ENCODE assay signal across 8 cellular contexts in the genomic region with DNA sequence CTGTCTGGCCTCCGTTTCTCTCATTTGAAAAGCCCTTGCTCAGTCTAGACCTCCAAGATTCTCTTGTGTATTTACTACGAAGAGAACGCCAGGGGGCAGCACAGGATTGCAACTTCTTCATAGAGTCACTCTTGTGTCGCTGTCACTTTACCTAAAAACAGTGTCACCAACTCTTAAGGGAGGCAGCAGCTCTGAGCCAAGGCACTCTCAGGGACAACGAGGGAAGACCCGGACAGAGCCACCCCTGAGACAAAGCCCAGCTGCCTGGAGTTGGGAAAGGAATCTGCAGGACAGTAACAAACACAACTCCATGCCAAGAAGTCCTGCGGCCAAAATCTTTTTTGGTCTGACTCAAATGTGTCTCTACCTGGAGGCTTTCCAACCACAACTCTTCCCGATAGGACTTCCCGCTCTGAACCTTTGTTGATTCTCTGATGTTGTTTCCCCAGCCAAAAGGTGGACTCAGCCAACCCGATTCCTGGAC. TPM values are rescaled to one million over a fixed set of nuclear protein-coding genes. Genes with fewer than 3 reads are reported as not detected.
DNase-seq lines count a peak whose midpoint lies in the region; ATAC-seq and TF ChIP-seq lines count a peak whose summit lies in the region.

No MANE protein-coding gene starts in this region.

- TF ChIP-seq POLR2A in gastroesophageal sphincter (IDR thresholded peaks at IDR 0.05) = no peak
- TF ChIP-seq POLR2A in thyroid gland (IDR thresholded peaks at IDR 0.05) = no peak

- no peak overlapping the region for H3K4me3 Mint-ChIP-seq in osteocyte (ENCODE audit: unreplicated experiment)

- no peak overlapping the region for H3K27ac Mint-ChIP-seq in osteocyte (ENCODE audit: unreplicated experiment)

- H3K36me3 Mint-ChIP-seq in osteocyte (ENCODE audit: unreplicated experiment) = peaks cover 1% of the 10 kb centered on the region

- H3K27me3 ChIP-seq in MG63 (no peaks in the 10 kb centered on the region), gastroesophageal sphincter (no peaks in the 10 kb centered on the region), thyroid gland (no peaks in the 10 kb centered on the region)

- H3K4me3 ChIP-seq in MG63 (no peak overlapping the region), gastroesophageal sphincter (peak overlapping the region in 1 of 2 donors; percentile 29), thyroid gland (replicated peaks in 1 of 3) (no peak overlapping the region)

- TF ChIP-seq CTCF in gastroesophageal sphincter (IDR thresholded peaks at IDR 0.05) (peak; percentile 77 to 91 (median 86)), osteocyte (IDR thresholded peaks at IDR 0.05) (peak; percentile 88), thyroid gland (IDR thresholded peaks at IDR 0.05) (peak; percentile 53 to 89 (median 76))

- intact Hi-C loops in thyroid gland (cut with DNase I) = loop anchor here (2.0 to 10.0 kb wide), 2 partner anchors 123 to 439 kb away; a partner anchor contains a TSS

- peaks cover 8 to 54% (median 32%) of the 10 kb centered on the region in 3 donors for H3K4me1 ChIP-seq in gastroesophageal sphincter
- H3K4me1 ChIP-seq in thyroid gland = peaks cover 17 to 44% of the 10 kb centered on the region in 2 donors

- 0 to 3% methylated on average over 5 to 7 of the region's 10 CpGs for WGBS in gastroesophageal sphincter (ENCODE audit: low coverage in 1 of 2), 2 donors
- WGBS in thyroid gland, 2 donors = 8 to 20% methylated on average over 10 of the region's 10 CpGs

- H3K36me3 ChIP-seq in MG63 = no peaks in the 10 kb centered on the region
- peaks cover 0 to 1% of the 10 kb centered on the region in 2 donors for H3K36me3 ChIP-seq in gastroesophageal sphincter
- no peaks in the 10 kb centered on the region for H3K36me3 ChIP-seq in thyroid gland

- H3K9me3 ChIP-seq in MG63 = no peaks in the 10 kb centered on the region
- H3K9me3 ChIP-seq in gastroesophageal sphincter = no peaks in the 10 kb centered on the region
- no peaks in the 10 kb centered on the region for H3K9me3 ChIP-seq in thyroid gland

- H3K4me1 Mint-ChIP-seq in osteocyte (ENCODE audit: unreplicated experiment) = peaks cover 24% of the 10 kb centered on the region

- ATAC-seq in GM21723 (IDR thresholded peaks at IDR 0.05; ENCODE audit: unreplicated experiment) (peak; percentile 89), gastroesophageal sphincter (peak; percentile 73)

- H3K9me3 Mint-ChIP-seq in osteocyte (ENCODE audit: unreplicated experiment) = no peaks in the 10 kb centered on the region

- H3K27ac ChIP-seq in gastroesophageal sphincter (peak overlapping the region in 3 of 4 donors; percentile 84 to 86 (median 84)), thyroid gland (peak overlapping the region in 2 of 3 donors; percentile 14 to 46)

- peak; percentile 71 for DNase-seq in D341Med (ENCODE audit: low spot score)
- peak; percentile 73 for DNase-seq in MG63
- peak; percentile 56 for DNase-seq in SHP77 treated with DMSO at 0.1 percent for 48 hours (lab: John Stamatoyannopoulos, UW)
- DNase-seq in activated effector memory CD4-positive, alpha-beta T cell treated with Interleukin-2 at 50 U/mL for 16 hours = peak; percentile 57
- peak; percentile 85 for DNase-seq in osteocyte (ENCODE audit: extremely low spot score, unreplicated experiment)
- DNase-seq in thyroid gland = peak; percentile 79 to 87

- TF ChIP-seq EP300 in gastroesophageal sphincter (IDR thresholded peaks at IDR 0.05) = no peak

- no peaks in the 10 kb centered on the region for H3K27me3 Mint-ChIP-seq in osteocyte (ENCODE audit: unreplicated experiment)

RNA-seq across cellular contexts. Expression of a gene that starts 9.6 kb away (rescaled TPM):
- total RNA-seq in MG63 (2014; rRNA removed; shearing (Covaris generic); ENCODE audit: low replicate concordance) = 18.1 and 56.5 TPM in 2 replicates
- total RNA-seq in gastroesophageal sphincter = 10 to 100 TPM; 17.0 to 20.0 (median 18.8) TPM
- 28.7 and 33.4 TPM in 2 replicates for total RNA-seq in osteocyte
- total RNA-seq in thyroid gland = 10 to 100 TPM; 17.9 to 24.9 (median 21.4) TPM

RNA-seq across cellular contexts. Expression of a gene that starts 9.9 kb away (rescaled TPM):
- total RNA-seq in MG63 (2014; rRNA removed; shearing (Covaris generic); ENCODE audit: low replicate concordance) = not detected in 2 replicates
- 1 to 10 TPM in 2 of 4 donors, under 1 TPM in 2; 0.42 to 1.9 (median 0.75) TPM for total RNA-seq in gastroesophageal sphincter
- total RNA-seq in osteocyte = not detected in 2 replicates
- 1 to 10 TPM in 3 of 4 donors, under 1 TPM in 1; 0.11 to 1.9 (median 1.2) TPM for total RNA-seq in thyroid gland

RNA-seq across cellular contexts. Expression of a gene that starts 43.2 kb away (rescaled TPM):
- total RNA-seq in MG63 (2014; rRNA removed; shearing (Covaris generic); ENCODE audit: low replicate concordance) = 2.9 and 6.1 TPM in 2 replicates
- total RNA-seq in gastroesophageal sphincter = 10 to 100 TPM; 19.3 to 56.8 (median 25.5) TPM
- 1.2 and 1.9 TPM in 2 replicates for total RNA-seq in osteocyte
- 100 to 1,000 TPM in 2 of 4 donors, 10 to 100 TPM in 2; 87.3 to 178 (median 125) TPM for total RNA-seq in thyroid gland

RNA-seq across cellular contexts. Expression of a gene that starts 57.6 kb away (rescaled TPM):
- total RNA-seq in MG63 (2014; rRNA removed; shearing (Covaris generic); ENCODE audit: low replicate concordance) = 14.2 and 17.6 TPM in 2 replicates
- total RNA-seq in gastroesophageal sphincter (10 to 100 TPM; 40.7 to 66.8 (median 53.3) TPM), osteocyte (21.2 and 21.6 TPM in 2 replicates), thyroid gland (100 to 1,000 TPM in 3 of 4 donors, 10 to 100 TPM in 1; 59.3 to 276 (median 187) TPM)
